8 cellular contexts compared by ENCODE assay signal in genomic region chr9:117644133-117644532, GRCh38.
A peak's percentile ranks its signal among the peaks of the same experiment; 100 is the strongest.
DNase-seq lines count a peak whose midpoint lies in the region; ATAC-seq and TF ChIP-seq lines count a peak whose summit lies in the region.

No MANE protein-coding gene starts in this region.

- H3K4me3 ChIP-seq in NB4 (ENCODE audit: low read depth, low read length): peak overlapping the region; percentile 35

- H3K27me3 Mint-ChIP-seq in natural killer cell (ENCODE audit: low read depth in 2 of 2): peaks cover 9 to 10% of the 10 kb centered on the region in 2 donors
- peaks cover 18% of the 10 kb centered on the region for H3K27me3 Mint-ChIP-seq in activated naive CD4-positive, alpha-beta T cell treated with anti-CD3 and anti-CD28 coated beads, Interleukin-2, amount 10 ng/mL, durations not matched to agents 7 days and 5 days

- intact Hi-C loops in natural killer cell (cut with micrococcal nuclease): loop anchor here (2.0 kb wide), 1 partner anchor 1647 kb away; no protein-coding TSS in a partner anchor

- no peaks in the 10 kb centered on the region for H3K36me3 Mint-ChIP-seq in natural killer cell
- no peaks in the 10 kb centered on the region for H3K36me3 Mint-ChIP-seq in activated naive CD4-positive, alpha-beta T cell treated with anti-CD3 and anti-CD28 coated beads, Interleukin-2, amount 10 ng/mL, durations not matched to agents 7 days and 5 days

- ATAC-seq in GM18870 (IDR thresholded peaks at IDR 0.05; ENCODE audit: unreplicated experiment) (peak; percentile 39), HG02588 (IDR thresholded peaks at IDR 0.05; ENCODE audit: unreplicated experiment) (peak; percentile 12), natural killer cell (peak in 2 of 3 donors; percentile 15 to 24)

- no peak for TF ChIP-seq POLR2A in NB4 (IDR thresholded peaks at IDR 0.05; ENCODE audit: extremely low read depth, insufficient read length)

- peaks cover 11 to 16% of the 10 kb centered on the region in 2 donors for H3K4me1 Mint-ChIP-seq in natural killer cell
- peaks cover 8% of the 10 kb centered on the region for H3K4me1 Mint-ChIP-seq in activated naive CD4-positive, alpha-beta T cell treated with anti-CD3 and anti-CD28 coated beads, Interleukin-2, amount 10 ng/mL, durations not matched to agents 7 days and 5 days

- H3K9me3 Mint-ChIP-seq in natural killer cell: no peaks in the 10 kb centered on the region
- no peaks in the 10 kb centered on the region for H3K9me3 Mint-ChIP-seq in activated naive CD4-positive, alpha-beta T cell treated with anti-CD3 and anti-CD28 coated beads, Interleukin-2, amount 10 ng/mL, durations not matched to agents 7 days and 5 days

- peak overlapping the region; percentile 67 for H3K4me3 Mint-ChIP-seq in natural killer cell
- no peak overlapping the region for H3K4me3 Mint-ChIP-seq in activated naive CD4-positive, alpha-beta T cell treated with anti-CD3 and anti-CD28 coated beads, Interleukin-2, amount 10 ng/mL, durations not matched to agents 7 days and 5 days

- CTCF ChIA-PET in activated naive CD4-positive, alpha-beta T cell treated with anti-CD3 and anti-CD28 coated beads, Interleukin-2, amount 10 ng/mL, durations not matched to agents 7 days and 5 days (lab: Charles Lee): interaction anchor here (0.6 kb wide), 1 partner anchor 368 kb away, joined by 3 read pairs; no protein-coding TSS in a partner anchor

- peak overlapping the region in 1 of 2 donors; percentile 18 for H3K27ac Mint-ChIP-seq in natural killer cell
- no peak overlapping the region for H3K27ac Mint-ChIP-seq in activated naive CD4-positive, alpha-beta T cell treated with anti-CD3 and anti-CD28 coated beads, Interleukin-2, amount 10 ng/mL, durations not matched to agents 7 days and 5 days

- TF ChIP-seq CTCF in NB4 (IDR thresholded peaks at IDR 0.05; ENCODE audit: low read depth, low read length) (no peak), natural killer cell (IDR thresholded peaks at IDR 0.05) (no peak)

- DNase-seq in NB4 (ENCODE audit: low read depth): peak; percentile 41
- DNase-seq in natural killer cell: no peak
- DNase-seq in amniotic stem cell (lab: John Stamatoyannopoulos, UW): no peak
- no peak for DNase-seq in COLO829 (ENCODE audit: low spot score)
- no peak for DNase-seq in NCI-H2196 (lab: John Stamatoyannopoulos, UW; ENCODE audit: unreplicated experiment)
- DNase-seq in activated naive CD4-positive, alpha-beta T cell treated with anti-CD3 and anti-CD28 coated beads, Interleukin-2, amount 10 ng/mL, durations not matched to agents 7 days and 5 days: no peak
